ENCODE assay signal across 14 cellular contexts in the genomic region with DNA sequence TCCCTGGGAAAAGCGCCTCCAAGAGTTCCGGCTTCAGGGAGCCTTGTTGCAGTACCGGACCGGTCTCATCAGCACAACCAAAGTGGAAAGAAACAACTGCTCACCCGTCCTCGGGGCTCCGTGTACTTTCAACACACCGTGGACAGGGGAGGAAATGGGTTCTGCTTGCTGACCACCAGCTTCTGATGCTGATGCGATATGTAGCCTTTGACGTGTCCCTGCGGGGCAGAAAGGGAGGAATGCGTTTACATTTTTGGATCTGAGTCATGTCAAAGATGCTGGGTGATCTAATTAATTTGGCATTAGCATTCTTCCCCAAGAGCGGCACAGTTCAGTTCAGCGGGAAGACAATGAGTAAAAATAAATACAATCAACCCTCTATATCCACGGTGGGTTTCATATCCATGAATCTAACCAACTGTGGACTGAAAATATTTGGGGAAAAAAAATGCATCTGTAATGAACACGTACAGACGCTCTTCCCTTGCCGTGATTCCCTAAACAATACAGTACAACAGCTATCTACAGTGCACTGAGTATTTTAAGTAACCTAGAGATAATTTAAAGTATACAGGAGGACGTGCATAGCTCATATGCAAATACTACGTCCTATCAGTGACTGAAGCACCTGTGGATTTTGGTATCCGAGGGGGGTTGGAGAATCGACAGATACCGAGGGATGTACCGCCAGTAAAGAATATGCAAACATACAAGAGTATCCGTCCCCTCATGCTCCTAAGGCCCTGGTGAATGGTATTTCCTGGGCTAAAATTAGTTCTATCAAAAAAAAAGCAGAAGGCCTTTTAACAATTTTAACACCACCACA. TPM values are rescaled to one million over a fixed set of nuclear protein-coding genes. Genes with fewer than 3 reads are reported as not detected.
DNase-seq lines count a peak whose midpoint lies in the region; ATAC-seq and TF ChIP-seq lines count a peak whose summit lies in the region.
"Had no signal": no experiment of that assay in that cellular context is flagged by ENCODE, and none has a peak within 500 bp of the region (broad histone marks: within the 10 kb centered on the region; RNA-seq: fewer than 3 reads in every experiment).

No MANE protein-coding gene starts in this region.

- intact Hi-C loops in CD4-positive, alpha-beta memory T cell (cut with micrococcal nuclease): no loop called here

- H3K27ac ChIP-seq in CD4-positive, alpha-beta memory T cell (ENCODE audit: low read depth, low read length): peak overlapping the region; percentile 28
- H3K27ac ChIP-seq: PC-9 had no signal

- peaks cover 53 to 56% of the 10 kb centered on the region in 2 donors for H3K36me3 Mint-ChIP-seq in CD4-positive, alpha-beta memory T cell
- H3K36me3 Mint-ChIP-seq in WTC11: peaks cover 61% of the 10 kb centered on the region

- H3K9me3 Mint-ChIP-seq in CD4-positive, alpha-beta memory T cell: peaks cover 0 to 5% (median 0%) of the 10 kb centered on the region in 8 donors
- H3K9me3 Mint-ChIP-seq in stimulated activated naive CD8-positive, alpha-beta T cell treated with anti-CD3 and anti-CD28 coated beads, Interleukin-15, amount 100 ng/mL, for 72 hours: no peaks in the 10 kb centered on the region
- H3K9me3 Mint-ChIP-seq in WTC11: no peaks in the 10 kb centered on the region

- H3K36me3 ChIP-seq in CD4-positive, alpha-beta memory T cell (ENCODE audit: insufficient read depth, low read length): peaks cover 43% of the 10 kb centered on the region

- POLR2A ChIA-PET in CD4-positive, alpha-beta memory T cell (lab: Charles Lee; ENCODE audit: partially characterized antibody): interaction anchor here (0.5 to 3.6 kb wide), 3 partner anchors 31 to 994 kb away, joined by 3 to 20 read pairs (median 19); partner anchors contain the start of genes CUL4A and PCID2
- POLR2A ChIA-PET in WTC11 (lab: Charles Lee): no interaction called here

- H3K4me3 ChIP-seq in CD4-positive, alpha-beta memory T cell (ENCODE audit: low read length in 2 of 2): no peak overlapping the region
- H3K4me3 ChIP-seq: HAP-1, PC-9 had no signal

- H3K4me1 Mint-ChIP-seq in CD4-positive, alpha-beta memory T cell: peaks cover 22 to 74% (median 44%) of the 10 kb centered on the region in 4 donors
- H3K4me1 Mint-ChIP-seq in stimulated activated naive CD8-positive, alpha-beta T cell treated with anti-CD3 and anti-CD28 coated beads, Interleukin-15, amount 100 ng/mL, for 72 hours: peaks cover 10% of the 10 kb centered on the region
- H3K4me1 Mint-ChIP-seq in WTC11: peaks cover 16% of the 10 kb centered on the region

- peak overlapping the region; percentile 8 to 81 (median 72) for H3K27ac Mint-ChIP-seq in CD4-positive, alpha-beta memory T cell
- H3K27ac Mint-ChIP-seq in stimulated activated naive CD8-positive, alpha-beta T cell treated with anti-CD3 and anti-CD28 coated beads, Interleukin-15, amount 100 ng/mL, for 72 hours: no peak overlapping the region
- no peak overlapping the region; the same call in 1 of the 2 replicates for H3K27ac Mint-ChIP-seq in WTC11

- H3K27me3 Mint-ChIP-seq in CD4-positive, alpha-beta memory T cell: no peaks in the 10 kb centered on the region
- H3K27me3 Mint-ChIP-seq in stimulated activated naive CD8-positive, alpha-beta T cell treated with anti-CD3 and anti-CD28 coated beads, Interleukin-15, amount 100 ng/mL, for 72 hours: no peaks in the 10 kb centered on the region
- no peaks in the 10 kb centered on the region for H3K27me3 Mint-ChIP-seq in WTC11 (ENCODE audit: low read depth)

- no peaks in the 10 kb centered on the region for H3K9me3 ChIP-seq in CD4-positive, alpha-beta memory T cell (ENCODE audit: control insufficient read depth in 1 of 2, low read length in 2 of 2)
- H3K9me3 ChIP-seq: HAP-1 had no signal

- TF ChIP-seq CTCF in WTC11 (IDR thresholded peaks at IDR 0.05): no peak

- DNase-seq in CD4-positive, alpha-beta memory T cell: no peak
- peak; percentile 91 for DNase-seq in LHCN-M2 (ENCODE audit: low read depth)
- peak; percentile 86 for DNase-seq in dedifferentiated amniotic fluid mesenchymal stem cell (ENCODE audit: extremely low spot score)
- DNase-seq in myocyte (ENCODE audit: low read depth): peak; percentile 66
- no peak for DNase-seq in activated CD4-positive, alpha-beta T cell treated with anti-CD3 and anti-CD28 coated beads, Interleukin-2, amount 50 U/mL, for 1 hour
- no peak for DNase-seq in stimulated activated naive CD8-positive, alpha-beta T cell treated with anti-CD3 and anti-CD28 coated beads, Interleukin-15, amount 100 ng/mL, for 72 hours
- DNase-seq in WTC11 (ENCODE audit: low spot score): no peak
- DNase-seq: NCI-H1417 treated with DMSO at 0.1 percent for 48 hours, posterior cingulate gyrus had no signal

- peak overlapping the region in 4 of 8 donors; percentile 5 to 65 (median 28) for H3K4me3 Mint-ChIP-seq in CD4-positive, alpha-beta memory T cell
- H3K4me3 Mint-ChIP-seq in stimulated activated naive CD8-positive, alpha-beta T cell treated with anti-CD3 and anti-CD28 coated beads, Interleukin-15, amount 100 ng/mL, for 72 hours: no peak overlapping the region
- H3K4me3 Mint-ChIP-seq in WTC11: no peak overlapping the region

- peaks cover 67% of the 10 kb centered on the region for H3K4me1 ChIP-seq in CD4-positive, alpha-beta memory T cell (ENCODE audit: insufficient read depth, low read length)
- H3K4me1 ChIP-seq: HAP-1 had no signal

- ATAC-seq in HG03095 (IDR thresholded peaks at IDR 0.05; ENCODE audit: unreplicated experiment): no peak
- ATAC-seq in stimulated activated naive CD8-positive, alpha-beta T cell treated with anti-CD3 and anti-CD28 coated beads, Interleukin-15, amount 100 ng/mL, for 72 hours: no peak
- no peak for ATAC-seq in WTC11

- H3K27me3 ChIP-seq in CD4-positive, alpha-beta memory T cell (ENCODE audit: insufficient read depth, low read length): no peaks in the 10 kb centered on the region

- CTCF ChIA-PET in CD4-positive, alpha-beta memory T cell (lab: Charles Lee; ENCODE audit: partially characterized antibody): no interaction called here
- CTCF ChIA-PET in WTC11 (lab: Charles Lee): no interaction called here

TF ChIP-seq in WTC11, 78 proteins besides CTCF, POLR2A, EP300 and RAD21 (continues in another document):
- TF ChIP-seq MXD4 (CRISPR knock-in tag; IDR thresholded peaks at IDR 0.05; ENCODE audit: borderline replicate concordance) (no peak), ZNF138 (CRISPR knock-in tag; conservative IDR thresholded peaks at IDR 0.05) (no peak), SOX15 (CRISPR knock-in tag; IDR thresholded peaks at IDR 0.05) (no peak), NFATC4 (CRISPR knock-in tag; IDR thresholded peaks at IDR 0.05) (no peak), USF2 (CRISPR knock-in tag; IDR thresholded peaks at IDR 0.05) (no peak), TP53 (CRISPR knock-in tag; IDR thresholded peaks at IDR 0.05) (no peak)
- TF ChIP-seq, protein P1, sequence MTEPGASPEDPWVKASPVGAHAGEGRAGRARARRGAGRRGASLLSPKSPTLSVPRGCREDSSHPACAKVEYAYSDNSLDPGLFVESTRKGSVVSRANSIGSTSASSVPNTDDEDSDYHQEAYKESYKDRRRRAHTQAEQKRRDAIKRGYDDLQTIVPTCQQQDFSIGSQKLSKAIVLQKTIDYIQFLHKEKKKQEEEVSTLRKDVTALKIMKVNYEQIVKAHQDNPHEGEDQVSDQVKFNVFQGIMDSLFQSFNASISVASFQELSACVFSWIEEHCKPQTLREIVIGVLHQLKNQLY (CRISPR knock-in tag; IDR thresholded peaks at IDR 0.05): no peak
- TF ChIP-seq, protein P2, sequence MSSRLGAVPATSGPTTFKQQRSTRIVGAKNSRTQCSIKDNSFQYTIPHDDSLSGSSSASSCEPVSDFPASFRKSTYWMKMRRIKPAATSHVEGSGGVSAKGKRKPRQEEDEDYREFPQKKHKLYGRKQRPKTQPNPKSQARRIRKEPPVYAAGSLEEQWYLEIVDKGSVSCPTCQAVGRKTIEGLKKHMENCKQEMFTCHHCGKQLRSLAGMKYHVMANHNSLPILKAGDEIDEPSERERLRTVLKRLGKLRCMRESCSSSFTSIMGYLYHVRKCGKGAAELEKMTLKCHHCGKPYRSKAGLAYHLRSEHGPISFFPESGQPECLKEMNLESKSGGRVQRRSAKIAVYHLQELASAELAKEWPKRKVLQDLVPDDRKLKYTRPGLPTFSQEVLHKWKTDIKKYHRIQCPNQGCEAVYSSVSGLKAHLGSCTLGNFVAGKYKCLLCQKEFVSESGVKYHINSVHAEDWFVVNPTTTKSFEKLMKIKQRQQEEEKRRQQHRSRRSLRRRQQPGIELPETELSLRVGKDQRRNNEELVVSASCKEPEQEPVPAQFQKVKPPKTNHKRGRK (CRISPR knock-in tag; IDR thresholded peaks at IDR 0.05; ENCODE audit: borderline replicate concordance): no peak

RNA-seq across cellular contexts. Expression of gene PROZ, which starts 19.8 kb away (rescaled TPM):
- not detected for total RNA-seq in CD4-positive, alpha-beta memory T cell
- under 1 TPM in 1 of 2 donors, not detected in 1; 0.32 TPM for polyA plus RNA-seq in CD4-positive, alpha-beta memory T cell
- total RNA-seq in LHCN-M2 (2014; rRNA removed) (not detected in 2 replicates), myocyte (not detected in 2 replicates), WTC11 (2021) (not detected in 3 replicates)
- polyA plus RNA-seq in LHCN-M2 (2012): 0.07 TPM
- 0.11 TPM for polyA plus RNA-seq in myocyte (2012)
- total RNA-seq: activated CD8-positive, alpha-beta memory T cell treated with anti-CD3 and anti-CD28 coated beads for 36 hours; G401; PC-9 had no signal

RNA-seq across cellular contexts. Expression of gene PCID2, which starts 30.2 kb away (rescaled TPM):
- 10 to 100 TPM; 78.2 to 79.8 TPM for total RNA-seq in CD4-positive, alpha-beta memory T cell
- 100 to 1,000 TPM in 1 of 2 donors, 10 to 100 TPM in 1; 84.8 to 100 TPM for polyA plus RNA-seq in CD4-positive, alpha-beta memory T cell
- 83.8 and 90.8 TPM in 2 replicates for total RNA-seq in LHCN-M2 (2014; rRNA removed)
- 53.5 TPM for polyA plus RNA-seq in LHCN-M2 (2012)
- total RNA-seq in myocyte: 53.3 and 63.2 TPM in 2 replicates
- polyA plus RNA-seq in myocyte (2012): 38.4 TPM
- total RNA-seq in WTC11 (2021): 64.9 to 69.4 TPM (median 68.5 TPM) in 3 replicates

RNA-seq across cellular contexts. Expression of gene CUL4A, which starts 31.1 kb away (rescaled TPM):
- 10 to 100 TPM; 75.5 to 80.0 TPM for total RNA-seq in CD4-positive, alpha-beta memory T cell
- polyA plus RNA-seq in CD4-positive, alpha-beta memory T cell: 10 to 100 TPM; 59.8 to 72.8 TPM
- total RNA-seq in LHCN-M2 (2014; rRNA removed): 113 and 190 TPM in 2 replicates
- 53.0 TPM for polyA plus RNA-seq in LHCN-M2 (2012)
- 108 and 130 TPM in 2 replicates for total RNA-seq in myocyte
- polyA plus RNA-seq in myocyte (2012): 52.7 TPM
- 97.4 to 100 TPM (median 99.9 TPM) in 3 replicates for total RNA-seq in WTC11 (2021)

RNA-seq across cellular contexts. Expression of gene F10, which starts 55.7 kb away (rescaled TPM):
- not detected for total RNA-seq in CD4-positive, alpha-beta memory T cell
- polyA plus RNA-seq in CD4-positive, alpha-beta memory T cell: not detected
- 1.1 and 1.4 TPM in 2 replicates for total RNA-seq in LHCN-M2 (2014; rRNA removed)
- polyA plus RNA-seq in LHCN-M2 (2012): 5.2 TPM
- total RNA-seq in myocyte: 0.42 and 1.3 TPM in 2 replicates
- polyA plus RNA-seq in myocyte (2012): 2.2 TPM
- 0.87 to 2.8 TPM (median 2.6 TPM) in 3 replicates for total RNA-seq in WTC11 (2021)
- total RNA-seq: activated CD8-positive, alpha-beta memory T cell treated with anti-CD3 and anti-CD28 coated beads for 36 hours; G401; PC-9 had no signal

Comparison
In these comparisons a context has a peak if more than half of its experiments do, and no peak if none do; other contexts are left out.
1. DNase-seq: peak in LHCN-M2 (single experiment), dedifferentiated amniotic fluid mesenchymal stem cell (single experiment) and myocyte (single experiment); none in CD4-positive, alpha-beta memory T cell (0 of 5), activated CD4-positive, alpha-beta T cell treated with anti-CD3 and anti-CD28 coated beads, Interleukin-2, amount 50 U/mL, for 1 hour (single experiment), stimulated activated naive CD8-positive, alpha-beta T cell treated with anti-CD3 and anti-CD28 coated beads, Interleukin-15, amount 100 ng/mL, for 72 hours (0 of 2) and WTC11 (single experiment).
2. H3K27ac Mint-ChIP-seq: peak in CD4-positive, alpha-beta memory T cell (7 of 7); none in stimulated activated naive CD8-positive, alpha-beta T cell treated with anti-CD3 and anti-CD28 coated beads, Interleukin-15, amount 100 ng/mL, for 72 hours (0 of 2) and WTC11 (single experiment).